ENCODE assay signal across 8 cellular contexts in the genomic region with DNA sequence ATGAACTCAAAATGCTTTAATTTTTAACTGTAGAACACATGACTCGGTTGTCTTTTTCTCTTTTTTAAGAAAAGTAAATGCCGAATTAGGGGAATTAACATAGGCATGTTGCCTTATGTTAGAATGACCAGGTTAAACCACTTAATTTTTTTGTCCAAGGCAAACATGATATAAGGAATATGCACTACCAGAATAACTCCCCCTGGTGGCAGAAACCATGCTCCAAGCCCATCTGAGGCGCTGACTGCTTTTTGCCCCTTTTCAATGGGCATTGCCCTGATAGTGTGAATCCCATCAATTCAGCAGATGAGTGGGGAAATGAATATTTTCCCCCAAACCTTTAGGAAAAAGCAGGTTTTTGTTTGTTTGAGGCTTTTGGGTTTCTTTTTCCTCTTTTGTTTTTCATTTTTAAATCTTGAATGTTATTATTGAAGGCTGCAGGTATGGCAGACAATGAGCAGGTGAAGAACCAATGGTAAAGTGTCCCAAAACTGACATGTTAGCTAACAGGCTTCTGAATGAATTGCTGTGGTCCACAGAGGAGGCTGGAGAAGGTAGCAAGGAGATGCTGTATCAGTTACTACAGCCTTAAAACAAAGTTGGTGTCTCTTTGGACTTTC.
DNase-seq lines count a peak whose midpoint lies in the region; ATAC-seq and TF ChIP-seq lines count a peak whose summit lies in the region.

No MANE protein-coding gene starts in this region.

- intact Hi-C loops in natural killer cell (cut with micrococcal nuclease) = loop anchor here (5.0 kb wide), 1 partner anchor 518 kb away; no protein-coding TSS in a partner anchor

- H3K27me3 Mint-ChIP-seq in neural progenitor cell (ENCODE audit: insufficient read depth, low read depth) (peaks cover 2% of the 10 kb centered on the region), natural killer cell (ENCODE audit: low read depth in 2 of 2) (peaks cover 0 to 5% of the 10 kb centered on the region in 2 donors)

- no peaks in the 10 kb centered on the region for H3F3A ChIP-seq in neural progenitor cell (ENCODE audit: low read depth)

- no peak for ATAC-seq in natural killer cell

- no peak overlapping the region for H3K9ac ChIP-seq in neural progenitor cell

- peaks cover 6% of the 10 kb centered on the region for H3K4me1 ChIP-seq in neural progenitor cell

- H3K27me3 ChIP-seq in neural progenitor cell = no peaks in the 10 kb centered on the region

- CTCF ChIA-PET in HEK293T (lab: Yijun Ruan, JAX) = interaction anchor here (0.6 to 2.5 kb wide), 2 partner anchors 67 to 286 kb away, joined by 3 to 11 read pairs; no protein-coding TSS in a partner anchor

- no peak overlapping the region for H3K4me2 ChIP-seq in neural progenitor cell

- POLR2A ChIA-PET in HEK293T (lab: Yijun Ruan, JAX) = no interaction called here

- no peak overlapping the region for H2AFZ ChIP-seq in neural progenitor cell (replicated peaks)

- peak; percentile 88 for TF ChIP-seq CTCF in neural progenitor cell (IDR thresholded peaks at IDR 0.05)
- TF ChIP-seq CTCF in natural killer cell (IDR thresholded peaks at IDR 0.05) = no peak

- no peaks in the 10 kb centered on the region for H3K79me2 ChIP-seq in neural progenitor cell (ENCODE audit: low read depth)

- H3K4me3 Mint-ChIP-seq in neural progenitor cell = no peak overlapping the region
- no peak overlapping the region for H3K4me3 Mint-ChIP-seq in natural killer cell

- H3K9me3 Mint-ChIP-seq in neural progenitor cell (no peaks in the 10 kb centered on the region), natural killer cell (no peaks in the 10 kb centered on the region)

- H3K27ac Mint-ChIP-seq in neural progenitor cell (no peak overlapping the region), natural killer cell (no peak overlapping the region)

- no peak overlapping the region for H3K4me3 ChIP-seq in neural progenitor cell

- no peak overlapping the region for H3K27ac ChIP-seq in neural progenitor cell

- H4K20me1 ChIP-seq in neural progenitor cell (ENCODE audit: low read depth) = no peaks in the 10 kb centered on the region

- DNase-seq in NCI-H524 (lab: John Stamatoyannopoulos, UW) (peak; percentile 1 to 14), NCI-H524 treated with DMSO at 0.1 percent for 48 hours (lab: John Stamatoyannopoulos, UW) (no peak), HEK293T (ENCODE audit: extremely low spot score) (peak; percentile 39), OCI-M1 (lab: John Stamatoyannopoulos, UW) (peak; percentile 61), neural progenitor cell (ENCODE audit: low spot score) (peak; percentile 75), natural killer cell (no peak)
- peak; percentile 1 for DNase-seq in effector CD8-positive, alpha-beta T cell (lab: John Stamatoyannopoulos, UW)
- no peak for DNase-seq in activated CD4-positive, CD25-positive, alpha-beta regulatory T cell (lab: John Stamatoyannopoulos, UW)

- H3K4me1 Mint-ChIP-seq in neural progenitor cell (peaks cover 2% of the 10 kb centered on the region), natural killer cell (no peaks in the 10 kb centered on the region)

- H3K36me3 Mint-ChIP-seq in neural progenitor cell = no peaks in the 10 kb centered on the region
- H3K36me3 Mint-ChIP-seq in natural killer cell = no peaks in the 10 kb centered on the region

- no peaks in the 10 kb centered on the region for H3K9me3 ChIP-seq in neural progenitor cell (ENCODE audit: low read depth)

- no peaks in the 10 kb centered on the region for H3K36me3 ChIP-seq in neural progenitor cell

TF ChIP-seq in HEK293T, 16 proteins besides CTCF, POLR2A, EP300 and RAD21:
- TF ChIP-seq SUZ12 (IDR thresholded peaks at IDR 0.05) = no peak
- no peak for TF ChIP-seq FOXA1 (IDR thresholded peaks at IDR 0.05)
- TF ChIP-seq FOXK2 (IDR thresholded peaks at IDR 0.05) = no peak
- TF ChIP-seq LEF1 (IDR thresholded peaks at IDR 0.05; ENCODE audit: borderline replicate concordance) = no peak
- no peak for TF ChIP-seq ARNT (IDR thresholded peaks at IDR 0.05)
- TF ChIP-seq BHLHE40 (IDR thresholded peaks at IDR 0.05; ENCODE audit: borderline replicate concordance) = no peak
- no peak for TF ChIP-seq TARDBP (IDR thresholded peaks at IDR 0.05)
- TF ChIP-seq FOXM1 (IDR thresholded peaks at IDR 0.05; ENCODE audit: borderline replicate concordance) = no peak
- TF ChIP-seq NFRKB (IDR thresholded peaks at IDR 0.05) = no peak
- TF ChIP-seq CTBP1 (IDR thresholded peaks at IDR 0.05; ENCODE audit: borderline replicate concordance) = no peak
- no peak for TF ChIP-seq SP1 (IDR thresholded peaks at IDR 0.05)
- no peak for TF ChIP-seq HDGF (IDR thresholded peaks at IDR 0.05; ENCODE audit: borderline replicate concordance)
- no peak for TF ChIP-seq ZNF384 (IDR thresholded peaks at IDR 0.05)
- no peak for TF ChIP-seq ELF4 (IDR thresholded peaks at IDR 0.05)

Comparison
In these comparisons a context has a peak if more than half of its experiments do, and no peak if none do; other contexts are left out.
1. DNase-seq: peak in NCI-H524 (2 of 2), HEK293T (single experiment), OCI-M1 (single experiment), effector CD8-positive, alpha-beta T cell (single experiment) and neural progenitor cell (single experiment); none in NCI-H524 treated with DMSO at 0.1 percent for 48 hours (single experiment), activated CD4-positive, CD25-positive, alpha-beta regulatory T cell (0 of 4) and natural killer cell (single experiment).